ENCODE assay signal across 8 cellular contexts in the genomic region with DNA sequence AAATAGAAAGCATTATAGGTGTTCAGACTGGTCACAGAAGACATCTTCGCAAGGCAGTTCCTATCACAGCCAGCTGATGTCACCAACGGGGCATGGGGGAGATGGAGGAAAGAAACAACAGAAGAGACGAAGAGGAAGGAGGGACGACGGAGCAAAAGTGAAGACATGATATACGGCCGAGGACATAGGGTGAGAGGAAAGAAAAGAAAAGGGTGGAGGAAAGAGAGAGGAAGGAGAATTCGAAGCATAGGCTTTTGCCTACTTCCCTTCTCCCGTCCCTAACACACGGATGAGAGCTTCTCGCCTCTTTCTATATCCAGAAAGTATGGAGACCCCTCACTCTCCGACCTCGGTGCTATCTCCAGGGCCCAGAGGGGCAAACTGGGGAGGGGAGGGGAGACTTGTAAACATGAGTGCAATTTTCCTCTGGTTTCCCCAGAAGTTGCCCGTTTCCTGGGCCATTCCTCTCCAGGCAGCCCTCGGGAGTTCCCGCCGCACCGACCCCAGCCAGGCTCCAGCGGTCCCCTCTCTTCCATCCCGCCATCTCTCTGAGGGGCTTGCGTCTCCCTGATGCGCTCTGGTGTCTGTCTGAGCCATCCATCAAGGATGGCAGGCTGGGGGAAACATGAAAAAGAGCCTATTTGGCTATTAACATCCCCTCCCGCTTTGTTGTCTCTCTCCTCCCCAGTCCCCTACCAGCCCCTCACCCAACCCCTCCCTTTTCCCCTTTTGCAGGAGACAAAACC.
DNase-seq lines count a peak whose midpoint lies in the region; ATAC-seq lines count a peak whose summit lies in the region.

No MANE protein-coding gene starts in this region.

- H3K36me3 Mint-ChIP-seq in activated naive CD8-positive, alpha-beta T cell treated with anti-CD3 and anti-CD28 coated beads, Interleukin-2, amount 50 U/mL, for 24 hours (ENCODE audit: low read depth) = no peaks in the 10 kb centered on the region

- H3K9me3 Mint-ChIP-seq in activated naive CD8-positive, alpha-beta T cell treated with anti-CD3 and anti-CD28 coated beads, Interleukin-2, amount 50 U/mL, for 24 hours = no peaks in the 10 kb centered on the region

- H3K4me3 Mint-ChIP-seq in activated naive CD8-positive, alpha-beta T cell treated with anti-CD3 and anti-CD28 coated beads, Interleukin-2, amount 50 U/mL, for 24 hours = peak overlapping the region; percentile 74

- H3K4me1 Mint-ChIP-seq in activated naive CD8-positive, alpha-beta T cell treated with anti-CD3 and anti-CD28 coated beads, Interleukin-2, amount 50 U/mL, for 24 hours = peaks cover 12% of the 10 kb centered on the region

- DNase-seq in DMS53 (lab: John Stamatoyannopoulos, UW) (peak; percentile 88), RPMI8226 (peak; percentile 78), iPS-NIHi7 (ENCODE audit: extremely low spot score) (peak; percentile 67), HCEC 1CT (no peak)
- DNase-seq in activated naive CD8-positive, alpha-beta T cell treated with anti-CD3 and anti-CD28 coated beads, Interleukin-2, amount 50 U/mL, for 24 hours = peak; percentile 57
- peak; percentile 28 to 31 for DNase-seq in stimulated activated CD4-positive, alpha-beta T cell treated with anti-CD3 and anti-CD28 coated beads, Interleukin-2, amount 100 ng/mL, for 48 hours

- H3K27me3 Mint-ChIP-seq in activated naive CD8-positive, alpha-beta T cell treated with anti-CD3 and anti-CD28 coated beads, Interleukin-2, amount 50 U/mL, for 24 hours = peaks cover 57% of the 10 kb centered on the region

- H3K9me3 ChIP-seq in KOPT-K1 (ENCODE audit: insufficient read depth, low read length, poor library complexity, severe bottlenecking) = no peaks in the 10 kb centered on the region

- peak overlapping the region; percentile 38 for H3K27ac Mint-ChIP-seq in activated naive CD8-positive, alpha-beta T cell treated with anti-CD3 and anti-CD28 coated beads, Interleukin-2, amount 50 U/mL, for 24 hours

- peak; percentile 62 for ATAC-seq in activated naive CD8-positive, alpha-beta T cell treated with anti-CD3 and anti-CD28 coated beads, Interleukin-2, amount 50 U/mL, for 24 hours
- no peak for ATAC-seq in HG03521 (IDR thresholded peaks at IDR 0.05; ENCODE audit: unreplicated experiment)

- H3K27ac ChIP-seq in KOPT-K1 (ENCODE audit: low read depth, low read length, poor library complexity, severe bottlenecking) = peak overlapping the region; percentile 59

- no peaks in the 10 kb centered on the region for H3K36me3 ChIP-seq in KOPT-K1 (ENCODE audit: insufficient read depth, low read length)
